8 cellular contexts compared by ENCODE assay signal in the genomic region with DNA sequence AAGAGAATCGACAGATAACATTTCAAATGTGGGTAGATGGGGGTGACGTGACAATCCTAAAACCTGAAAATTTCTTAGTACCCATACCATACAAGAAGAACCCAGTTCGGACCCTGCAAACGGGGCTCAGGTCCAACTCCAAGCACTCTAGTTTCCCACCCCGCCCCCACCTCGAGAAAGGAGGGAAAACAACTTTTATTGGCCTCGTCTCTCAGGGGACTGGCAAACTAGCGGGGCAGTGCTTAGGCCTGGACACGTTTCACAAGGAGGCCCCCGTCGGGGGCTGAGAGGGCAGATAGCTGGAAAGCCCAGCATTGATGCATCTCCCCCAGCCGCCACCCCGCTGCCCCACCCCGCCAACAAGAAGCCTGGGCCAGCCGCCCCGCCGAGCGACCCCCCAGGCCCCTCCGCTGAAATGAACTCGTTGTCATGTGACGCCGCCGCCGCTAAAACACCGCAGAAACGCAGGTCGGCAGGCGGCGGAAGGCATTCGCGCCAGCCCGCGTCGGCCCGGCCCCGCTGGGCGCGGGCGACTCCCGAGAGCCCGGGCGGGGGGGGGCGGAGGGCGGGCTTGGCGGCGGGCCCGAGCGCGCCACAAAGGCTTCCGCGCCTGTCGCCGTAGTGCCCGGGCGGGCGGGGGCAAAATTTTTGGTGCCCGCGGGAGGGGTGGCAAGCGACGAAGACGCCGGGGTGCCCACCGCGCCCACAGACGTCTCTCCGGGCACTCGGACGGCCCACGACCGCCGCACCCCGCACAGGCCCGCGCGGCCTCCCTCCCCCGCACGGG. TPM values are rescaled to one million over a fixed set of nuclear protein-coding genes. Genes with fewer than 3 reads are reported as not detected.
DNase-seq lines count a peak whose midpoint lies in the region; ATAC-seq, FAIRE-seq and TF ChIP-seq lines count a peak whose summit lies in the region.

No MANE protein-coding gene starts in this region.

- TF ChIP-seq CTCF in IMR-90 (conservative IDR thresholded peaks at IDR 0.05; ENCODE audit: low read depth, low read length): no peak

- dilution Hi-C loops in IMR-90 (cut with HindIII; ENCODE audit: low sequenced_read_pairs, unreplicated experiment): no loop called here

- peak; percentile 27 for TF ChIP-seq POLR2A in IMR-90 (IDR thresholded peaks at IDR 0.05; ENCODE audit: low read depth, low read length)

- peaks cover 10% of the 10 kb centered on the region for H3K9me1 ChIP-seq in IMR-90 (ENCODE audit: insufficient read depth, low read length)

- intact Hi-C loops in IMR-90 (cut with micrococcal nuclease): loop anchor here (1.0 to 10.0 kb wide), 11 partner anchors 68 to 1193 kb away; partner anchors contain the start of genes MSL2, NCK1 and SLC35G2
- intact Hi-C loops in activated T-helper 1 cell treated with anti-CD3 and anti-CD28 coated beads, Interleukin-12 subunit alpha, Interleukin-12 subunit beta, Interleukin-2, Interleukin-4 antibody, amounts not matched to agents 30 ng/mL and 10 ng/mL and 1 ng/mL, durations not matched to agents 14 hours and 24 hours and 36 hours (cut with micrococcal nuclease): loop anchor here (1.0 to 5.0 kb wide), 9 partner anchors 111 to 676 kb away; partner anchors contain the start of genes MSL2, NCK1 and PCCB
- intact Hi-C loops in naive thymus-derived CD4-positive, alpha-beta T cell (cut with micrococcal nuclease): loop anchor here (1.0 to 10.0 kb wide), 22 partner anchors 17 to 1843 kb away; partner anchors contain the start of genes ARMC8 (in 2 of the 2), MSL2 (in 2 of the 2), NCK1 (in 2 of the 2) and PCCB (in 2 of the 2)

- H3K4me2 ChIP-seq in IMR-90 (ENCODE audit: low read depth, low read length): peak overlapping the region; percentile 99

- peak overlapping the region; percentile 96 for H3K4me3 Mint-ChIP-seq in activated T-helper 1 cell treated with anti-CD3 and anti-CD28 coated beads, Interleukin-12 subunit alpha, Interleukin-12 subunit beta, Interleukin-2, Interleukin-4 antibody, amounts not matched to agents 30 ng/mL and 10 ng/mL and 1 ng/mL, durations not matched to agents 14 hours and 24 hours and 36 hours
- H3K4me3 Mint-ChIP-seq in naive thymus-derived CD4-positive, alpha-beta T cell: peak overlapping the region; percentile 68 to 99 (median 92)
- H3K4me3 Mint-ChIP-seq in stimulated activated memory B cell treated with anti-CD40 and anti-IgM and Interleukin-4, amounts not matched to agents 10 μg/mL and 1 μg/mL and 100 μg/mL, for 72 hours: peak overlapping the region; percentile 91

- 0% methylated on average over 11 of the region's 77 CpGs; no CpG with 5 or more reads in 1 of the 2 experiments for WGBS in IMR-90 (ENCODE audit: extremely low coverage in 2 of 2, insufficient read length in 1 of 2), 2 experiments

- H3K79me1 ChIP-seq in IMR-90 (ENCODE audit: low read depth in 1 of 2, low read length in 2 of 2): peaks cover 10 to 33% of the 10 kb centered on the region in 2 experiments; a peak in 3 of 4 replicates

- peak overlapping the region; percentile 99 for H3K27ac ChIP-seq in IMR-90 (ENCODE audit: insufficient read depth, low read length)
- H3K27ac ChIP-seq in naive thymus-derived CD4-positive, alpha-beta T cell (ENCODE audit: low read depth, low read length): peak overlapping the region; percentile 95

- H3K4me3 ChIP-seq in IMR-90 (ENCODE audit: insufficient read depth, low read depth, low read length): peak overlapping the region; percentile 77
- peak overlapping the region; percentile 87 for H3K4me3 ChIP-seq in naive thymus-derived CD4-positive, alpha-beta T cell (ENCODE audit: low read length)

- H2AK9ac ChIP-seq in IMR-90 (replicated peaks; ENCODE audit: low read depth, low read length, poor library complexity): peak overlapping the region; percentile 92

- no TSS peak for BruUV-seq in IMR-90 (replicated peaks; lab: Mats Ljungman, UMichigan)

- H3K4me1 ChIP-seq in IMR-90 (ENCODE audit: control insufficient read depth, insufficient read depth, low read length): peaks cover 3% of the 10 kb centered on the region
- H3K4me1 ChIP-seq in naive thymus-derived CD4-positive, alpha-beta T cell (ENCODE audit: control insufficient read depth in 2 of 2, insufficient read depth in 2 of 2, low read length in 2 of 2): peaks cover 20 to 27% of the 10 kb centered on the region in 2 donors

- no peak for TF ChIP-seq RAD21 in IMR-90 (IDR thresholded peaks at IDR 0.05; ENCODE audit: low read length)

- peaks cover 6% of the 10 kb centered on the region for H3K36me3 Mint-ChIP-seq in activated T-helper 1 cell treated with anti-CD3 and anti-CD28 coated beads, Interleukin-12 subunit alpha, Interleukin-12 subunit beta, Interleukin-2, Interleukin-4 antibody, amounts not matched to agents 30 ng/mL and 10 ng/mL and 1 ng/mL, durations not matched to agents 14 hours and 24 hours and 36 hours (ENCODE audit: low read depth)
- H3K36me3 Mint-ChIP-seq in naive thymus-derived CD4-positive, alpha-beta T cell: no peaks in the 10 kb centered on the region
- no peaks in the 10 kb centered on the region for H3K36me3 Mint-ChIP-seq in stimulated activated memory B cell treated with anti-CD40 and anti-IgM and Interleukin-4, amounts not matched to agents 10 μg/mL and 1 μg/mL and 100 μg/mL, for 72 hours

- H4K20me1 ChIP-seq in IMR-90 (ENCODE audit: insufficient read depth, low read length): no peaks in the 10 kb centered on the region

- peak; percentile 14 for ATAC-seq in GM19397 (IDR thresholded peaks at IDR 0.05; ENCODE audit: unreplicated experiment)
- peak; percentile 7 for ATAC-seq in IMR-90 (ENCODE audit: low read depth)
- ATAC-seq in naive thymus-derived CD4-positive, alpha-beta T cell: peak; percentile 14
- ATAC-seq in stimulated activated memory B cell treated with anti-CD40 and anti-IgM and Interleukin-4, amounts not matched to agents 10 μg/mL and 1 μg/mL and 100 μg/mL, for 72 hours: peak; percentile 42

- POLR2A ChIA-PET in IMR-90 (lab: Charles Lee; ENCODE audit: unreplicated experiment): interaction anchor here (1.0 kb wide), 1 partner anchor 277 kb away, joined by 3 read pairs; no protein-coding TSS in a partner anchor
- POLR2A ChIA-PET in naive thymus-derived CD4-positive, alpha-beta T cell (lab: Charles Lee): interaction anchor here (0.9 to 3.5 kb wide), 16 partner anchors 10 to 675 kb away, joined by 3 to 117 read pairs (median 4); partner anchors contain the start of genes MSL2 and NCK1

- H3K9me3 Mint-ChIP-seq in activated T-helper 1 cell treated with anti-CD3 and anti-CD28 coated beads, Interleukin-12 subunit alpha, Interleukin-12 subunit beta, Interleukin-2, Interleukin-4 antibody, amounts not matched to agents 30 ng/mL and 10 ng/mL and 1 ng/mL, durations not matched to agents 14 hours and 24 hours and 36 hours: no peaks in the 10 kb centered on the region
- peaks cover 0 to 2% (median 0%) of the 10 kb centered on the region in 11 donors for H3K9me3 Mint-ChIP-seq in naive thymus-derived CD4-positive, alpha-beta T cell
- H3K9me3 Mint-ChIP-seq in stimulated activated memory B cell treated with anti-CD40 and anti-IgM and Interleukin-4, amounts not matched to agents 10 μg/mL and 1 μg/mL and 100 μg/mL, for 72 hours: no peaks in the 10 kb centered on the region

- peak overlapping the region; percentile 90 for H2BK20ac ChIP-seq in IMR-90 (ENCODE audit: low read depth, low read length)

- H3K9me3 ChIP-seq in IMR-90 (ENCODE audit: control insufficient read depth, insufficient read depth, low read length): no peaks in the 10 kb centered on the region
- no peaks in the 10 kb centered on the region for H3K9me3 ChIP-seq in naive thymus-derived CD4-positive, alpha-beta T cell (ENCODE audit: control insufficient read depth in 2 of 3, low read length in 3 of 3)

- peak overlapping the region; percentile 94 for H2BK5ac ChIP-seq in IMR-90 (ENCODE audit: low read depth, low read length, poor library complexity, severe bottlenecking)

- H3K18ac ChIP-seq in IMR-90 (ENCODE audit: low read depth, low read length): peak overlapping the region; percentile 71

- peak overlapping the region; percentile 79 for H2AFZ ChIP-seq in IMR-90 (replicated peaks; ENCODE audit: low read length, poor library complexity)

- peak overlapping the region; percentile 98 for H3K9ac ChIP-seq in IMR-90 (ENCODE audit: low read depth, low read length)

- peak overlapping the region; percentile 98 for H3K27ac Mint-ChIP-seq in activated T-helper 1 cell treated with anti-CD3 and anti-CD28 coated beads, Interleukin-12 subunit alpha, Interleukin-12 subunit beta, Interleukin-2, Interleukin-4 antibody, amounts not matched to agents 30 ng/mL and 10 ng/mL and 1 ng/mL, durations not matched to agents 14 hours and 24 hours and 36 hours
- H3K27ac Mint-ChIP-seq in naive thymus-derived CD4-positive, alpha-beta T cell: peak overlapping the region; percentile 87 to 95 (median 93)
- H3K27ac Mint-ChIP-seq in stimulated activated memory B cell treated with anti-CD40 and anti-IgM and Interleukin-4, amounts not matched to agents 10 μg/mL and 1 μg/mL and 100 μg/mL, for 72 hours: peak overlapping the region; percentile 95

- peaks cover 45% of the 10 kb centered on the region for H3K4me1 Mint-ChIP-seq in activated T-helper 1 cell treated with anti-CD3 and anti-CD28 coated beads, Interleukin-12 subunit alpha, Interleukin-12 subunit beta, Interleukin-2, Interleukin-4 antibody, amounts not matched to agents 30 ng/mL and 10 ng/mL and 1 ng/mL, durations not matched to agents 14 hours and 24 hours and 36 hours (ENCODE audit: low read depth)
- H3K4me1 Mint-ChIP-seq in naive thymus-derived CD4-positive, alpha-beta T cell: peaks cover 41 to 61% (median 51%) of the 10 kb centered on the region in 7 donors
- H3K4me1 Mint-ChIP-seq in stimulated activated memory B cell treated with anti-CD40 and anti-IgM and Interleukin-4, amounts not matched to agents 10 μg/mL and 1 μg/mL and 100 μg/mL, for 72 hours: peaks cover 45% of the 10 kb centered on the region

- peak overlapping the region; percentile 98 for H4K91ac ChIP-seq in IMR-90 (ENCODE audit: insufficient read depth, low read depth, low read length)

- peak overlapping the region; percentile 95 for H3K4ac ChIP-seq in IMR-90 (ENCODE audit: low read depth, low read length)

- H3K23ac ChIP-seq in IMR-90 (ENCODE audit: low read depth, low read length): peak overlapping the region; percentile 97

- H3K56ac ChIP-seq in IMR-90 (ENCODE audit: extremely low read depth, insufficient read depth, low read length): peak overlapping the region; percentile 98

- CTCF ChIA-PET in IMR-90 (lab: Yijun Ruan, JAX): interaction anchor here (1.0 to 4.1 kb wide), 20 partner anchors 36 to 729 kb away, joined by 3 to 35 read pairs (median 7); no protein-coding TSS in a partner anchor
- CTCF ChIA-PET in naive thymus-derived CD4-positive, alpha-beta T cell (lab: Charles Lee): interaction anchor here (1.1 to 2.9 kb wide), 13 partner anchors 12 to 677 kb away, joined by 3 to 32 read pairs (median 6); partner anchors contain the start of genes MSL2 and NCK1

- peak; percentile 80 for DNase-seq in AG20443 (ENCODE audit: low spot score)
- peak; percentile 73 for DNase-seq in IMR-90
- DNase-seq in RCC 7860 (ENCODE audit: low spot score): peak; percentile 72
- peak; percentile 54 for DNase-seq in activated T-helper 1 cell treated with anti-CD3 and anti-CD28 coated beads, Interleukin-12 subunit alpha, Interleukin-12 subunit beta, Interleukin-2, Interleukin-4 antibody, amounts not matched to agents 30 ng/mL and 10 ng/mL and 1 ng/mL, durations not matched to agents 14 hours and 24 hours and 36 hours (ENCODE audit: low spot score)
- peak; percentile 76 for DNase-seq in fibroblast of gingiva (ENCODE audit: low read depth)
- peak in 8 of 9 donors; percentile 49 to 65 (median 60) for DNase-seq in naive thymus-derived CD4-positive, alpha-beta T cell

- peak overlapping the region; percentile 94 for H3K14ac ChIP-seq in IMR-90 (replicated peaks; ENCODE audit: low read depth, low read length)

- peak overlapping the region; percentile 89 to 98 for H4K8ac ChIP-seq in IMR-90 (ENCODE audit: low read depth in 2 of 2, low read length in 2 of 2)

- in situ Hi-C loops in IMR-90 (cut with MboI; ENCODE audit: low sequenced_read_pairs): loop anchor here (10.0 kb wide), 2 partner anchors 447 to 677 kb away; no protein-coding TSS in a partner anchor

- H3K36me3 ChIP-seq in IMR-90 (ENCODE audit: control insufficient read depth, insufficient read depth, low read length): 0 out of 2 replicates have a peak, but pooled peaks cover 2% of the 10 kb centered on the region
- H3K36me3 ChIP-seq in naive thymus-derived CD4-positive, alpha-beta T cell (ENCODE audit: control insufficient read depth in 2 of 3, insufficient read depth in 3 of 3, low read length in 3 of 3): no peaks in the 10 kb centered on the region

- peak overlapping the region; percentile 97 for H2BK120ac ChIP-seq in IMR-90 (ENCODE audit: low read depth, low read length)

- H3K27me3 ChIP-seq in IMR-90 (ENCODE audit: control insufficient read depth, insufficient read depth, low read length): no peaks in the 10 kb centered on the region
- H3K27me3 ChIP-seq in naive thymus-derived CD4-positive, alpha-beta T cell (ENCODE audit: control insufficient read depth in 2 of 2, insufficient read depth in 2 of 2, low read length in 2 of 2): no peaks in the 10 kb centered on the region

- peak overlapping the region; percentile 68; the same call in 1 of the 3 replicates for H2BK15ac ChIP-seq in IMR-90 (ENCODE audit: low read depth, low read length)

- peak overlapping the region; percentile 50 for H4K5ac ChIP-seq in IMR-90 (ENCODE audit: low read depth, low read length)

- FAIRE-seq in RCC 7860 (lab: Jason Lieb, UNC): no peak

- no peaks in the 10 kb centered on the region for H3K27me3 Mint-ChIP-seq in activated T-helper 1 cell treated with anti-CD3 and anti-CD28 coated beads, Interleukin-12 subunit alpha, Interleukin-12 subunit beta, Interleukin-2, Interleukin-4 antibody, amounts not matched to agents 30 ng/mL and 10 ng/mL and 1 ng/mL, durations not matched to agents 14 hours and 24 hours and 36 hours (ENCODE audit: insufficient read depth)
- no peaks in the 10 kb centered on the region for H3K27me3 Mint-ChIP-seq in naive thymus-derived CD4-positive, alpha-beta T cell
- H3K27me3 Mint-ChIP-seq in stimulated activated memory B cell treated with anti-CD40 and anti-IgM and Interleukin-4, amounts not matched to agents 10 μg/mL and 1 μg/mL and 100 μg/mL, for 72 hours: no peaks in the 10 kb centered on the region

- peak overlapping the region; percentile 76 for H2AK5ac ChIP-seq in IMR-90 (ENCODE audit: low read depth, low read length)

RNA-seq across cellular contexts. Expression of gene STAG1, which starts 0.7 kb away (rescaled TPM):
- 32.3 and 53.3 TPM in 2 replicates for total RNA-seq in IMR-90 (2012; rRNA removed)
- polyA plus RNA-seq in IMR-90 (2012; rRNA removed): 7.9 and 9.6 TPM in 2 replicates
- polyA plus RNA-seq in IMR-90 (2012; cell fraction: cytosol; rRNA removed): 1.5 and 2.2 TPM in 2 replicates
- 1.3 and 8.4 TPM in 2 replicates for polyA plus RNA-seq in IMR-90 (2012; cell fraction: nucleus; rRNA removed; ENCODE audit: low replicate concordance)
- total RNA-seq in activated T-helper 1 cell treated with anti-CD3 and anti-CD28 coated beads, Interleukin-12 subunit alpha, Interleukin-12 subunit beta, Interleukin-2, Interleukin-4 antibody, amounts not matched to agents 30 ng/mL and 10 ng/mL and 1 ng/mL, durations not matched to agents 14 hours and 24 hours and 36 hours: 46.5 and 47.1 TPM in 2 replicates
- 10 to 100 TPM; 39.7 to 50.7 (median 43.6) TPM for total RNA-seq in naive thymus-derived CD4-positive, alpha-beta T cell
- 10 to 100 TPM; 18.5 to 19.2 TPM for polyA plus RNA-seq in naive thymus-derived CD4-positive, alpha-beta T cell

Comparison
In these comparisons a context has a peak if more than half of its experiments do, and no peak if none do; other contexts are left out.
1. Peak in every context shown above with its lines: DNase-seq, ATAC-seq, H3K4me3 ChIP-seq and H3K27ac ChIP-seq.